ENCODE assay signal across 22 cellular contexts in the genomic region with DNA sequence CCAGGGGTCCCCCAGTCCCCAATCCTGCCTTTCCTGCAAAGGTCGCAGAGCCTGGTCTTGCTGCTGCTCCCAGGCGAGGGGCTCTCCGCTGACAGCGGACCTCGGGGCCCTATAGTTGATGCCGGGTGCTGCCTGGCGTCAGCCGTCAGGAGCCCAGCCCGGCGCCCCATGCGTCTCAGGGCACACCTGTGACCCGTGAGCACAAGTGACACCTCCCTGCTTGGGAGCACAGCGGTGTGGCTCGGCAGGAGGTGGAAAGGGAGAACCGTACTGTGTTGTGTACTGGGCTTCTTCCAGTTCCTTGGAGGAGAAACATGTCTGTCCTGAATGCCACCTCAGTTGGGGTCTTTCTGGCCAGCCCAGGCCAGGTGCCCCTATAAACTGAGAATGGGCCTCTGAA.
"Had no signal": no experiment of that assay in that cellular context is flagged by ENCODE, and none has a peak within 500 bp of the region (broad histone marks: within the 10 kb centered on the region; RNA-seq: fewer than 3 reads in every experiment).

No MANE protein-coding gene starts in this region.

- H3K27ac ChIP-seq: colonic mucosa, esophagus muscularis mucosa, foreskin keratinocyte, gastroesophageal sphincter, heart right ventricle, psoas muscle, skin epidermis, thoracic aorta, tibial nerve, upper lobe of right lung, uterus had no signal

- H3K4me3 ChIP-seq: colonic mucosa, esophagus muscularis mucosa, gastroesophageal sphincter, heart right ventricle, mucosa of descending colon, psoas muscle, skin epidermis, thoracic aorta, tibial nerve, upper lobe of right lung, uterus had no signal

- FAIRE-seq: islet of Langerhans had no signal

- H3K27me3 ChIP-seq: colonic mucosa, esophagus muscularis mucosa, foreskin keratinocyte, gastroesophageal sphincter, heart right ventricle, tibial nerve, upper lobe of right lung, uterus had no signal

- ATAC-seq: foreskin keratinocyte; gastroesophageal sphincter; heart right ventricle; mucosa of descending colon; natural killer cell treated with Interleukin-12 subunit alpha and Interleukin-12 subunit beta and Interleukin-15 and Interleukin-18, amount 100 ng/mL, for 72 hours; psoas muscle; right cardiac atrium; stimulated activated naive B cell treated with anti-CD40 and anti-IgM and Interleukin-4, amounts not matched to agents 10 μg/mL and 1 μg/mL and 100 μg/mL, for 72 hours; upper lobe of right lung had no signal

- DNase-seq: colonic mucosa; effector CD8-positive, alpha-beta T cell; foreskin keratinocyte; heart right ventricle; hippocampal formation; mesenchymal stem cell; naive B cell; stimulated activated CD4-positive, alpha-beta T cell treated with anti-CD3 and anti-CD28 coated beads, Interleukin-15, amount 100 ng/mL, for 24 hours; stimulated activated CD4-positive, alpha-beta T cell treated with anti-CD3 and anti-CD28 coated beads, Interleukin-2, amount 100 ng/mL, for 48 hours; stimulated activated naive B cell treated with anti-CD40 and anti-IgM and Interleukin-4, amounts not matched to agents 10 μg/mL and 1 μg/mL and 100 μg/mL, for 72 hours; upper lobe of right lung; uterus had no signal

- H3K36me3 ChIP-seq: colonic mucosa, esophagus muscularis mucosa, gastroesophageal sphincter, heart right ventricle, thoracic aorta, upper lobe of right lung, uterus had no signal

- H3K4me1 ChIP-seq: colonic mucosa, foreskin keratinocyte had no signal

- H3K9me3 ChIP-seq: colonic mucosa, esophagus muscularis mucosa, gastroesophageal sphincter, heart right ventricle, mucosa of descending colon, psoas muscle, thoracic aorta, tibial nerve, upper lobe of right lung, uterus had no signal
